Comparison of ENCODE assay signal across 8 cellular contexts in genomic region chr17:2475056-2475455, GRCh38.
"Had no signal": no experiment of that assay in that cellular context is flagged by ENCODE, and none has a peak within 500 bp of the region (broad histone marks: within the 10 kb centered on the region; RNA-seq: fewer than 3 reads in every experiment).

No MANE protein-coding gene starts in this region.

- DNase-seq: GM23248, GOT3, H7, HCEC 1CT, IMR-90, KG1 had no signal

- H2AFZ ChIP-seq: GM23248 had no signal

- H3K4me3 ChIP-seq: GM23248, K562 had no signal

- H3K27ac ChIP-seq: GM23248, HL-60 had no signal

- H3K9ac ChIP-seq: GM23248 had no signal

- FAIRE-seq: K562 had no signal

- ATAC-seq: K562 had no signal
